Comparison of ENCODE assay signal across 19 cellular contexts in the genomic region with DNA sequence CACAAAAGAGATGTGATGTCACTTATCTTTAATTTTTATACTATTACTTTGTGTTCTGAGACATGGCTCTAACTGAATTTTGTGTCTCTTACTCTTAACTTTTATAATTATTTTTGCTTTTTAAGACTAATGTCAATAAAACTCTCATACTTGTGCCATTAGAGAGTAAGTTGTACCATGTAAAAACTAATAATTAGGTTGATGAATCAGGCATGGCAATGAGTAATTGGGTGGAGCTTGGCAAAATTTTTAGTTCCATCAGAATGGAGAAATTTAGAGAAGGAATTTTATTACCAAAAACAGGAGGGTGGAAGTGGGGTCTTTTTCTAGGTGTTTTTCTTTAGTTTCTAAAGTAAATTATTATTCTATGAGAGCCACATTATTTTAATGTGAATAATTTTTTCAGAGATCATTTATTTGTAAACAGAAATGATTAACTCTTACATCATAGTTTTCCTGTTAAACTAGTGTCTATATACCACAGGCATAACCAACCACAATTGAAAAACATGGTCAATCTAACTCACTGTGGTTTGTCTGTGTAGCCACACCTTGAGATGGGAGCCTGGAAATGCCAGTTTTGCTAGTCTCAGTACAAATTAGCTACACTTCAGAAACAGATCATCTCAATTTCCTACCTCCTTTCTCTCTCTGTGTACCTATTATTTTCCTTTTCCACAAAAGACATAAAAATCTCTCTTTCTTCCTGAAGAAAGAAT. TPM values are rescaled to one million over a fixed set of nuclear protein-coding genes. Genes with fewer than 3 reads are reported as not detected.
"Had no signal": no experiment of that assay in that cellular context is flagged by ENCODE, and none has a peak within 500 bp of the region (broad histone marks: within the 10 kb centered on the region; RNA-seq: fewer than 3 reads in every experiment).

No MANE protein-coding gene starts in this region.

- H3K4me3 ChIP-seq: adrenal gland had no signal

- FAIRE-seq: endothelial cell of umbilical vein, TTC549 had no signal

- H3K27ac ChIP-seq: adrenal gland, neutrophil had no signal

- DNase-seq: activated CD4-positive, alpha-beta memory T cell treated with anti-CD3 and anti-CD28 coated beads, Interleukin-2, amount 10 ng/mL, durations not matched to agents 7 days and 5 days; activated CD4-positive, alpha-beta T cell treated with anti-CD3 and anti-CD28 coated beads for 4 hours; activated effector memory CD4-positive, alpha-beta T cell treated with anti-CD3 and anti-CD28 coated beads, Interleukin-2, amount 50 U/mL, for 16 hours; activated T-cell treated with anti-CD3 and anti-CD28 coated beads, Interleukin-2, amount 50 U/mL, for 48 hours; adrenal gland; cortex of kidney; effector CD8-positive, alpha-beta T cell; hippocampal formation; mesendoderm; natural killer cell; stimulated activated CD4-positive, alpha-beta T cell treated with anti-CD3 and anti-CD28 coated beads, Interleukin-4, amount 100 ng/mL, for 4 hours; stimulated activated CD8-positive, alpha-beta memory T cell treated with anti-CD3 and anti-CD28 coated beads, Interleukin-4, amount 100 ng/mL, for 48 hours; stimulated activated naive CD4-positive, alpha-beta T cell treated with Interleukin-2 at 50 U/mL for 16 hours; substantia nigra; T-helper 2 cell had no signal

- H3K36me3 ChIP-seq: adrenal gland, neutrophil had no signal

- H3K9me3 ChIP-seq: adrenal gland, neutrophil had no signal

- H3K4me1 ChIP-seq: adrenal gland had no signal

- H3K27me3 ChIP-seq: adrenal gland, neutrophil had no signal

- ATAC-seq: natural killer cell, WTC11 had no signal

RNA-seq across cellular contexts. Expression of a gene that starts 51.8 kb away (rescaled TPM):
- total RNA-seq: natural killer cell had no signal
